Comparison of ENCODE assay signal across 8 cellular contexts in the genomic region with DNA sequence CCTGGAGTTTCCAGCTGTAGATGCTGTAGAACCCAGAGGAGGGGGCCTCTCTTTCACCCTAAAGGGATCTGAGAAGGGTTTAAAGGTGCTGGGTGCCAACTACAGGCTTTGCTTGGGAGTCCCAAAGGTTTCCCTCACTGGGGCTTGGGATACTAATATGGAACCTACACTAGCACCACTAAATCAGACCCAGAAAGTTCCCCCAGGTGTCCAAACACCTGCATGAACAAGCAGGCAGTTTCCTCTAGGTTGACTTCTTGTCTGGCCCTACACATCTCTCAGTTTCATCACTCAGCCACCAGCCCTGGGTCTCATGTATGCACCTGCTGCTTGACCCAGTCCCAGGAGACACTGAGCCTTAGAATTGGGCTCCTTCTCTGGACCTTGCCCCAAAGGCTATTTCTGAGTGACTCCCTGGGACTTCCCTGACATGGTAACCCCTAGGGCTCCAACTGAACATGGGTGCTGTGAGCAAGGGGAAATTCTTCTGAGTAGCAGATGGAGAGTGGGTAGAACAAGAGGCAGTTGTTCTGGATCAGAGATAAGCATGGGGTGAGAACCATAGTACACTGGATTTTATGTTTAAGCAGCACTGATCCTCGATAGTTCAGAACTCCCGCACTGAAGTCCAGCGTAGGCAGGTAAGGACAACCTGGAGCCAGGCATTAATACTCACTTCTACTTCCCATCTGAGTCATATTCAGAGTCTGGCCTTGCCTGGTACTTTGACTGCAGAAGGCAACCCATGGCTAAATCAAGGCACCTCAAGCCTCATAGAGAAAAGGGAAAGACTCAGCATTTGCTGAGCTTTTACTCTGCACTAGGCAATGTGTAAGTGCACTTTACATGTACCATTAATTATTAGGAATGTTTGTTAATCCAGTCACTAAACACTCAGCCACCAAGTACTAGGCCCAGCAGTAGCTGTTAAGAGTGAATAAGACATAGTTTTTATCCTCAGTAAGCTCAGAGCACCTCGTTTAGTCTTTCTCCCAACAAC. TPM values are rescaled to one million over a fixed set of nuclear protein-coding genes. Genes with fewer than 3 reads are reported as not detected.
A peak's percentile ranks its signal among the peaks of the same experiment; 100 is the strongest.
DNase-seq lines count a peak whose midpoint lies in the region; ATAC-seq lines count a peak whose summit lies in the region.

No MANE protein-coding gene starts in this region.

- POLR2A ChIA-PET in activated CD4-positive, alpha-beta memory T cell treated with anti-CD3 and anti-CD28 coated beads for 36 hours (lab: Charles Lee) = interaction anchor here (0.6 kb wide), 1 partner anchor 42 kb away, joined by 4 read pairs; no protein-coding TSS in a partner anchor
- POLR2A ChIA-PET in naive thymus-derived CD4-positive, alpha-beta T cell (lab: Charles Lee) = interaction anchor here (1.3 kb wide), 1 partner anchor 30 kb away, joined by 3 read pairs; no protein-coding TSS in a partner anchor

- H3K4me3 Mint-ChIP-seq in activated CD4-positive, alpha-beta memory T cell treated with anti-CD3 and anti-CD28 coated beads for 36 hours = no peak overlapping the region
- H3K4me3 Mint-ChIP-seq in naive thymus-derived CD4-positive, alpha-beta T cell = no peak overlapping the region

- H3K27ac Mint-ChIP-seq in activated CD4-positive, alpha-beta memory T cell treated with anti-CD3 and anti-CD28 coated beads for 36 hours = peak overlapping the region; percentile 54
- peak overlapping the region in 6 of 9 donors; percentile 20 to 77 (median 49) for H3K27ac Mint-ChIP-seq in naive thymus-derived CD4-positive, alpha-beta T cell

- H3K4me3 ChIP-seq in naive thymus-derived CD4-positive, alpha-beta T cell (ENCODE audit: low read length) = no peak overlapping the region

- H3K4me1 Mint-ChIP-seq in activated CD4-positive, alpha-beta memory T cell treated with anti-CD3 and anti-CD28 coated beads for 36 hours (ENCODE audit: low read depth) = peaks cover 65% of the 10 kb centered on the region
- H3K4me1 Mint-ChIP-seq in naive thymus-derived CD4-positive, alpha-beta T cell = peaks cover 27 to 65% (median 47%) of the 10 kb centered on the region in 7 donors

- CTCF ChIA-PET in activated CD4-positive, alpha-beta memory T cell treated with anti-CD3 and anti-CD28 coated beads for 36 hours (lab: Charles Lee) = interaction anchor here (1.0 to 2.4 kb wide), 5 partner anchors 12 to 73 kb away, joined by 3 to 11 read pairs (median 5); a partner anchor contains a TSS
- CTCF ChIA-PET in naive thymus-derived CD4-positive, alpha-beta T cell (lab: Charles Lee) = interaction anchor here (0.5 kb wide), 1 partner anchor 27 kb away, joined by 3 read pairs; no protein-coding TSS in a partner anchor

- DNase-seq in activated CD4-positive, alpha-beta memory T cell treated with anti-CD3 and anti-CD28 coated beads for 36 hours = no peak
- DNase-seq in naive thymus-derived CD4-positive, alpha-beta T cell = no peak
- DNase-seq in stimulated activated naive CD4-positive, alpha-beta T cell (lab: John Stamatoyannopoulos, UW) = no peak
- no peak for DNase-seq in ureter (ENCODE audit: low spot score)
- DNase-seq in NCI-H748 treated with DMSO at 0.1 percent for 48 hours (lab: John Stamatoyannopoulos, UW) = no peak
- no peak for DNase-seq in stimulated activated CD4-positive, alpha-beta T cell treated with anti-CD3 and anti-CD28 coated beads, Interleukin-2, amount 100 ng/mL, for 24 hours

- H3K9me3 Mint-ChIP-seq in activated CD4-positive, alpha-beta memory T cell treated with anti-CD3 and anti-CD28 coated beads for 36 hours = no peaks in the 10 kb centered on the region
- H3K9me3 Mint-ChIP-seq in naive thymus-derived CD4-positive, alpha-beta T cell = no peaks in the 10 kb centered on the region

- no peaks in the 10 kb centered on the region for H3K27me3 Mint-ChIP-seq in activated CD4-positive, alpha-beta memory T cell treated with anti-CD3 and anti-CD28 coated beads for 36 hours
- no peaks in the 10 kb centered on the region for H3K27me3 Mint-ChIP-seq in naive thymus-derived CD4-positive, alpha-beta T cell

- ATAC-seq in GM18909 (IDR thresholded peaks at IDR 0.05; ENCODE audit: poor library complexity, unreplicated experiment) (peak; percentile 88), HG02840 (IDR thresholded peaks at IDR 0.05; ENCODE audit: low FRiP score, unreplicated experiment) (peak; percentile 77)
- ATAC-seq in naive thymus-derived CD4-positive, alpha-beta T cell = no peak

- peaks cover 0 to 29% of the 10 kb centered on the region in 2 donors for H3K4me1 ChIP-seq in naive thymus-derived CD4-positive, alpha-beta T cell (ENCODE audit: control insufficient read depth in 2 of 2, insufficient read depth in 2 of 2, low read length in 2 of 2)

- H3K36me3 Mint-ChIP-seq in activated CD4-positive, alpha-beta memory T cell treated with anti-CD3 and anti-CD28 coated beads for 36 hours = peaks cover 58% of the 10 kb centered on the region
- peaks cover 3 to 41% (median 37%) of the 10 kb centered on the region in 5 donors for H3K36me3 Mint-ChIP-seq in naive thymus-derived CD4-positive, alpha-beta T cell

- no peaks in the 10 kb centered on the region for H3K27me3 ChIP-seq in naive thymus-derived CD4-positive, alpha-beta T cell (ENCODE audit: control insufficient read depth in 2 of 2, insufficient read depth in 2 of 2, low read length in 2 of 2)

- peaks cover 0 to 42% (median 0%) of the 10 kb centered on the region in 3 experiments for H3K36me3 ChIP-seq in naive thymus-derived CD4-positive, alpha-beta T cell (ENCODE audit: control insufficient read depth in 2 of 3, insufficient read depth in 3 of 3, low read length in 3 of 3)

- no peak overlapping the region for H3K27ac ChIP-seq in naive thymus-derived CD4-positive, alpha-beta T cell (ENCODE audit: low read depth, low read length)

- no peaks in the 10 kb centered on the region for H3K9me3 ChIP-seq in naive thymus-derived CD4-positive, alpha-beta T cell (ENCODE audit: control insufficient read depth in 2 of 3, low read length in 3 of 3)

- intact Hi-C loops in activated CD4-positive, alpha-beta memory T cell treated with anti-CD3 and anti-CD28 coated beads for 36 hours (cut with micrococcal nuclease) = no loop called here
- intact Hi-C loops in naive thymus-derived CD4-positive, alpha-beta T cell (cut with micrococcal nuclease) = no loop called here

RNA-seq across cellular contexts. Expression of a gene that starts 16.8 kb away (rescaled TPM):
- 100 to 1,000 TPM; 126 to 129 TPM for total RNA-seq in activated CD4-positive, alpha-beta memory T cell treated with anti-CD3 and anti-CD28 coated beads for 36 hours
- 100 to 1,000 TPM in 1 of 5 experiments, 10 to 100 TPM in 4; 15.0 to 111 (median 19.4) TPM for total RNA-seq in naive thymus-derived CD4-positive, alpha-beta T cell
- 10 to 100 TPM; 11.5 to 12.7 TPM for polyA plus RNA-seq in naive thymus-derived CD4-positive, alpha-beta T cell
- 91.4 TPM for total RNA-seq in ureter

RNA-seq across cellular contexts. Expression of a gene that starts 33.2 kb away (rescaled TPM):
- 100 to 1,000 TPM; 149 TPM for total RNA-seq in activated CD4-positive, alpha-beta memory T cell treated with anti-CD3 and anti-CD28 coated beads for 36 hours
- 10 to 100 TPM in 1 of 5 experiments, under 1 TPM in 4; 0.16 to 84.3 (median 0.43) TPM for total RNA-seq in naive thymus-derived CD4-positive, alpha-beta T cell
- polyA plus RNA-seq in naive thymus-derived CD4-positive, alpha-beta T cell = under 1 TPM in 1 of 2 donors, not detected in 1; 0.09 TPM
- 0.81 TPM for total RNA-seq in ureter
